ENCODE assay signal across 8 cellular contexts in genomic region chr2:102703748-102704147, GRCh38. TPM values are rescaled to one million over a fixed set of nuclear protein-coding genes. Genes with fewer than 3 reads are reported as not detected.
DNase-seq lines count a peak whose midpoint lies in the region; ATAC-seq and TF ChIP-seq lines count a peak whose summit lies in the region.

No MANE protein-coding gene starts in this region.

- no peaks in the 10 kb centered on the region for H3K9me3 ChIP-seq in psoas muscle

- no peak overlapping the region for H3K27ac ChIP-seq in psoas muscle

- no peaks in the 10 kb centered on the region for H3K27me3 ChIP-seq in psoas muscle (ENCODE audit: insufficient read depth in 3 of 3, low read length in 2 of 3)

- no peaks in the 10 kb centered on the region for H3K36me3 ChIP-seq in psoas muscle (ENCODE audit: insufficient read depth in 1 of 2, low read depth in 1 of 2)

- no peaks in the 10 kb centered on the region for H3K4me1 ChIP-seq in psoas muscle

- TF ChIP-seq CTCF in GM10266 (IDR thresholded peaks at IDR 0.05; ENCODE audit: control insufficient read depth, insufficient read depth, low read depth, missing control alignments) = peak; percentile 31
- TF ChIP-seq CTCF in psoas muscle (IDR thresholded peaks at IDR 0.05) = peak; percentile 52

- TF ChIP-seq POLR2A in erythroblast (IDR thresholded peaks at IDR 0.05; ENCODE audit: low read length) = no peak

- intact Hi-C loops in psoas muscle (cut with DNase I) = loop anchor here (2.0 to 10.0 kb wide), 3 partner anchors 89 to 231 kb away; partner anchors contain the start of genes SLC9A4 (in 2 of the 2) and SLC9A2 (in 1 of the 2)

- no peak overlapping the region for H3K4me3 ChIP-seq in psoas muscle

- peak; percentile 62 to 93 (median 76) for ATAC-seq in psoas muscle
- no peak for ATAC-seq in HG03039 (IDR thresholded peaks at IDR 0.05; ENCODE audit: unreplicated experiment)
- no peak for ATAC-seq in GM18909 (IDR thresholded peaks at IDR 0.05; ENCODE audit: poor library complexity, unreplicated experiment)

- peak; percentile 16 for DNase-seq in AG08396 (ENCODE audit: low spot score)
- peak; percentile 24 for DNase-seq in GM10266 (ENCODE audit: extremely low spot score)
- DNase-seq in NCI-H460 (ENCODE audit: extremely low read depth, low read depth) = peak; percentile 41
- DNase-seq in erythroblast (lab: John Stamatoyannopoulos, UW) = peak; percentile 43
- DNase-seq in psoas muscle = no peak
- no peak for DNase-seq in GM19238 (ENCODE audit: insufficient read length, low spot score)

RNA-seq across cellular contexts. Expression of gene TMEM182, which starts 58.1 kb away (rescaled TPM):
- 6.9 and 9.1 TPM in 2 replicates for total RNA-seq in NCI-H460 (2014; rRNA removed; shearing (Covaris generic))
- 2.7 and 2.9 TPM in 2 replicates for polyA plus RNA-seq in NCI-H460 (2014; cell fraction: nucleus; rRNA removed)
- 100 to 1,000 TPM in 1 of 4 donors, 10 to 100 TPM in 3; 25.8 to 100 (median 33.6) TPM for total RNA-seq in psoas muscle
- polyA plus RNA-seq in psoas muscle = 10 to 100 TPM in 1 of 3 donors, 1 to 10 TPM in 2; 3.3 to 16.8 (median 8.9) TPM

Comparison
In these comparisons a context has a peak if more than half of its experiments do, and no peak if none do; other contexts are left out.
1. DNase-seq: peak in AG08396 (single experiment), GM10266 (single experiment), NCI-H460 (single experiment) and erythroblast (2 of 2); none in psoas muscle (0 of 2) and GM19238 (single experiment).
2. ATAC-seq: peak in psoas muscle (4 of 4); none in HG03039 (single experiment) and GM18909 (single experiment).